9 cellular contexts compared by ENCODE assay signal in genomic region chr9:68357119-68357714, GRCh38. TPM values are rescaled to one million over a fixed set of nuclear protein-coding genes. Genes with fewer than 3 reads are reported as not detected.
A peak's percentile ranks its signal among the peaks of the same experiment; 100 is the strongest.
DNase-seq lines count a peak whose midpoint lies in the region; ATAC-seq and TF ChIP-seq lines count a peak whose summit lies in the region.
"Not testable (repeated sequence)": the region's sequence is repeated elsewhere in the genome, so short reads cannot be mapped to it uniquely, and the experiment has no call there.
"Had no signal": no experiment of that assay in that cellular context is flagged by ENCODE, and none has a peak within 500 bp of the region (broad histone marks: within the 10 kb centered on the region; RNA-seq: fewer than 3 reads in every experiment).

No MANE protein-coding gene starts in this region.

- ATAC-seq in HG02759 (IDR thresholded peaks at IDR 0.05; ENCODE audit: unreplicated experiment) (peak; percentile 6), left cardiac atrium (peak; percentile 33 to 54)
- not testable (repeated sequence) for ATAC-seq in memory B cell (ENCODE audit: low read depth)

- peak overlapping the region; percentile 50 for H3K4me3 Mint-ChIP-seq in activated CD4-positive, alpha-beta T cell treated with anti-CD3 and anti-CD28 coated beads, Interleukin-2, amount 10 ng/mL, durations not matched to agents 24 days and 14 days
- peak overlapping the region; percentile 89 for H3K4me3 Mint-ChIP-seq in dendritic cell treated with granulocyte-macrophage colony-stimulating factor and Interleukin-4, amounts not matched to agents 40 ng/mL and 50 ng/mL, for 4 days
- H3K4me3 Mint-ChIP-seq in memory B cell: peak overlapping the region; percentile 83

- H4K20me1 ChIP-seq in BLaER1 treated with 17β-estradiol and CSF1 and Interleukin-3, amounts not matched to agents 10 nM and 100 nM: not testable (repeated sequence)

- H3K9ac ChIP-seq in BLaER1 treated with 17β-estradiol and CSF1 and Interleukin-3, amounts not matched to agents 10 nM and 100 nM: peak overlapping the region in 1 of 11 experiments; percentile 19; a peak in 2 of 22 replicates
- H3K9ac ChIP-seq in parathyroid adenoma; subcutaneous abdominal adipose tissue (ENCODE audit: low read length in 5 of 5): not testable (repeated sequence)

- H3K4me1 ChIP-seq in BLaER1 treated with 17β-estradiol and CSF1 and Interleukin-3, amounts not matched to agents 10 nM and 100 nM; parathyroid adenoma; subcutaneous abdominal adipose tissue (ENCODE audit: control insufficient read depth in 5 of 5, insufficient read depth in 5 of 5, low read length in 5 of 5): not testable (repeated sequence)

- peak overlapping the region; percentile 35 to 64 (median 49); a peak in 19 of 22 replicates for H3K4me2 ChIP-seq in BLaER1 treated with 17β-estradiol and CSF1 and Interleukin-3, amounts not matched to agents 10 nM and 100 nM
- peak overlapping the region; percentile 60 for H3K4me2 ChIP-seq in parathyroid adenoma (ENCODE audit: low read length)

- H3K27ac Mint-ChIP-seq in activated CD4-positive, alpha-beta T cell treated with anti-CD3 and anti-CD28 coated beads, Interleukin-2, amount 10 ng/mL, durations not matched to agents 24 days and 14 days; dendritic cell treated with granulocyte-macrophage colony-stimulating factor and Interleukin-4, amounts not matched to agents 40 ng/mL and 50 ng/mL, for 4 days; memory B cell: not testable (repeated sequence)

- H3K9me3 ChIP-seq in BLaER1 treated with 17β-estradiol and CSF1 and Interleukin-3, amounts not matched to agents 10 nM and 100 nM (replicated peaks in 1 of 11); parathyroid adenoma (ENCODE audit: control insufficient read depth, low read length); subcutaneous abdominal adipose tissue (ENCODE audit: control insufficient read depth in 5 of 5, low read length in 5 of 5): not testable (repeated sequence)

- not testable (repeated sequence) for H3K36me3 Mint-ChIP-seq in activated CD4-positive, alpha-beta T cell treated with anti-CD3 and anti-CD28 coated beads, Interleukin-2, amount 10 ng/mL, durations not matched to agents 24 days and 14 days (ENCODE audit: low read depth); dendritic cell treated with granulocyte-macrophage colony-stimulating factor and Interleukin-4, amounts not matched to agents 40 ng/mL and 50 ng/mL, for 4 days (ENCODE audit: low read depth); memory B cell

- H3K36me3 ChIP-seq in BLaER1 treated with 17β-estradiol and CSF1 and Interleukin-3, amounts not matched to agents 10 nM and 100 nM; parathyroid adenoma (ENCODE audit: control insufficient read depth, insufficient read depth, low read length); subcutaneous abdominal adipose tissue (ENCODE audit: control insufficient read depth in 5 of 5, insufficient read depth in 5 of 5, low read length in 5 of 5): not testable (repeated sequence)

- not testable (repeated sequence) for H3K9me3 Mint-ChIP-seq in activated CD4-positive, alpha-beta T cell treated with anti-CD3 and anti-CD28 coated beads, Interleukin-2, amount 10 ng/mL, durations not matched to agents 24 days and 14 days; dendritic cell treated with granulocyte-macrophage colony-stimulating factor and Interleukin-4, amounts not matched to agents 40 ng/mL and 50 ng/mL, for 4 days; memory B cell

- H3K27me3 ChIP-seq in BLaER1 treated with 17β-estradiol and CSF1 and Interleukin-3, amounts not matched to agents 10 nM and 100 nM: peaks cover 20 to 43% (median 32%) of the 10 kb centered on the region in 11 experiments
- not testable (repeated sequence) for H3K27me3 ChIP-seq in parathyroid adenoma (ENCODE audit: control insufficient read depth, insufficient read depth, low read length); subcutaneous abdominal adipose tissue (ENCODE audit: control insufficient read depth in 5 of 5, insufficient read depth in 4 of 5, low read length in 5 of 5)

- DNase-seq in activated CD4-positive, alpha-beta T cell treated with anti-CD3 and anti-CD28 coated beads, Interleukin-2, amount 10 ng/mL, durations not matched to agents 24 days and 14 days; memory B cell (ENCODE audit: low spot score in 2 of 2): not testable (repeated sequence)
- peak; percentile 33 for DNase-seq in left cardiac atrium

- H3K4me1 Mint-ChIP-seq in activated CD4-positive, alpha-beta T cell treated with anti-CD3 and anti-CD28 coated beads, Interleukin-2, amount 10 ng/mL, durations not matched to agents 24 days and 14 days; memory B cell: not testable (repeated sequence)
- H3K4me1 Mint-ChIP-seq in dendritic cell treated with granulocyte-macrophage colony-stimulating factor and Interleukin-4, amounts not matched to agents 40 ng/mL and 50 ng/mL, for 4 days (ENCODE audit: low read depth): peaks cover 18% of the 10 kb centered on the region

- peak overlapping the region; percentile 53 for H2AFZ ChIP-seq in parathyroid adenoma

- peak overlapping the region; percentile 45 to 68 (median 56) for H3K4me3 ChIP-seq in BLaER1 treated with 17β-estradiol and CSF1 and Interleukin-3, amounts not matched to agents 10 nM and 100 nM
- H3K4me3 ChIP-seq in parathyroid adenoma (ENCODE audit: low read depth, low read length) (peak overlapping the region; percentile 57), subcutaneous abdominal adipose tissue (ENCODE audit: low read depth in 1 of 5, low read length in 5 of 5) (peak overlapping the region in 4 of 5 donors; percentile 58 to 67 (median 64))

- not testable (repeated sequence) for H3K27ac ChIP-seq in BLaER1 treated with 17β-estradiol and CSF1 and Interleukin-3, amounts not matched to agents 10 nM and 100 nM; parathyroid adenoma; subcutaneous abdominal adipose tissue (ENCODE audit: low read depth, low read length)

- TF ChIP-seq CTCF in parathyroid adenoma (IDR thresholded peaks at IDR 0.05): not testable (repeated sequence)

- H3K27me3 Mint-ChIP-seq in activated CD4-positive, alpha-beta T cell treated with anti-CD3 and anti-CD28 coated beads, Interleukin-2, amount 10 ng/mL, durations not matched to agents 24 days and 14 days: peaks cover 34% of the 10 kb centered on the region
- H3K27me3 Mint-ChIP-seq in dendritic cell treated with granulocyte-macrophage colony-stimulating factor and Interleukin-4, amounts not matched to agents 40 ng/mL and 50 ng/mL, for 4 days: peaks cover 35% of the 10 kb centered on the region
- H3K27me3 Mint-ChIP-seq in memory B cell: not testable (repeated sequence)

- intact Hi-C loops in activated CD4-positive, alpha-beta T cell treated with anti-CD3 and anti-CD28 coated beads, Interleukin-2, amount 10 ng/mL, durations not matched to agents 24 days and 14 days (cut with micrococcal nuclease); dendritic cell treated with granulocyte-macrophage colony-stimulating factor and Interleukin-4, amounts not matched to agents 40 ng/mL and 50 ng/mL, for 4 days (cut with micrococcal nuclease); left cardiac atrium (cut with DNase I): not testable (repeated sequence)

- not testable (repeated sequence) for H3K79me2 ChIP-seq in parathyroid adenoma

RNA-seq across cellular contexts. Expression of gene PGM5, which starts 0.8 kb away (rescaled TPM):
- total RNA-seq in activated CD4-positive, alpha-beta T cell treated with anti-CD3 and anti-CD28 coated beads, Interleukin-2, amount 10 ng/mL, durations not matched to agents 24 days and 14 days: not detected in 2 replicates
- total RNA-seq in left cardiac atrium: 100 to 1,000 TPM; 258 to 276 TPM

RNA-seq across cellular contexts. Expression of gene FOXD4L3, which starts 54.5 kb away (rescaled TPM):
- not detected in 2 replicates for total RNA-seq in activated CD4-positive, alpha-beta T cell treated with anti-CD3 and anti-CD28 coated beads, Interleukin-2, amount 10 ng/mL, durations not matched to agents 24 days and 14 days
- total RNA-seq in left cardiac atrium: under 1 TPM in 1 of 2 donors, not detected in 1; 0.13 TPM
- total RNA-seq: M059J had no signal

Comparison
In these comparisons a context has a peak if more than half of its experiments do, and no peak if none do; other contexts are left out.
1. RNA of gene PGM5, which starts 0.8 kb away (total RNA-seq): 258 to 276 TPM in left cardiac atrium; not detected in activated CD4-positive, alpha-beta T cell treated with anti-CD3 and anti-CD28 coated beads, Interleukin-2, amount 10 ng/mL, durations not matched to agents 24 days and 14 days; every median in the first group is over 100 times any median in the second.
2. Peak in every context shown above with its lines, with median percentiles within 50 percentile points of each other: H3K4me3 ChIP-seq and H3K4me3 Mint-ChIP-seq.